Comparison of ENCODE assay signal across 15 cellular contexts in the genomic region with DNA sequence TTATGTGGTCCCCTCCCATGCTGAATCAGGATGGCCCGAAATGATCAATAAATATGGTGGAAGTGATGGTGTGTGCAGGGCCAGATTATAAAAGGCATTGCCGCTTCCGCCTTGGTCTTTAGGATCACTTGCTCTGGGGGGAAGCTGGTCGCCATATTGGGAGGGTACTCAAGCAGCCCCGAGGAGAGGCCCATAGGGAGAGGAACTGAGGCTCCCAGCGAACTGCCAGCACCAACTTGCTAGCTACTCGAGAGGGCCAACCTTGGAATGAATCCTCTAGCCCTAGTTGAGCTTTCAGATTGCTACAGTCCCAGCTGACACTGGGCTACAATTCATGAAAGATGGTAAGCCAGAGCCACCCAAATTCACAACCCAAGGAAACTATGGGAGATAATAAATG. TPM values are rescaled to one million over a fixed set of nuclear protein-coding genes. Genes with fewer than 3 reads are reported as not detected.
"Had no signal": no experiment of that assay in that cellular context is flagged by ENCODE, and none has a peak within 500 bp of the region (broad histone marks: within the 10 kb centered on the region; RNA-seq: fewer than 3 reads in every experiment).

No MANE protein-coding gene starts in this region.

RNA-seq across cellular contexts. Expression of gene CA5A, which starts 48.0 kb away (rescaled TPM):
- total RNA-seq: kidney; kidney epithelial cell; left cardiac atrium; left colon; left ventricle myocardium inferior; left ventricle myocardium superior; lower leg skin; lung microvascular endothelial cell; mammary epithelial cell; mesenteric fat pad; mesothelial cell of epicardium; myocyte; naive thymus-derived CD4-positive, alpha-beta T cell had no signal
- polyA plus RNA-seq: immature natural killer cell; keratinocyte; mammary epithelial cell; naive thymus-derived CD4-positive, alpha-beta T cell had no signal
